In genomic region chr3:195821403-195822130, GRCh38 we compare ENCODE assay signal across 15 cellular contexts. TPM values are rescaled to one million over a fixed set of nuclear protein-coding genes. Genes with fewer than 3 reads are reported as not detected.
DNase-seq lines count a peak whose midpoint lies in the region; ATAC-seq and TF ChIP-seq lines count a peak whose summit lies in the region.
"Had no signal": no experiment of that assay in that cellular context is flagged by ENCODE, and none has a peak within 500 bp of the region (broad histone marks: within the 10 kb centered on the region; RNA-seq: fewer than 3 reads in every experiment).

No MANE protein-coding gene starts in this region.

- no peak overlapping the region for H3K4me3 Mint-ChIP-seq in Caco-2 (ENCODE audit: unreplicated experiment)

- H3K4me1 ChIP-seq in Caco-2 (0 out of 2 replicates have a peak, but pooled peaks cover 5% of the 10 kb centered on the region), PC-9 (replicated peaks; ENCODE audit: insufficient read depth) (peaks cover 73% of the 10 kb centered on the region), hepatocyte (ENCODE audit: insufficient read depth) (no peaks in the 10 kb centered on the region), osteoblast (ENCODE audit: insufficient read depth, low read length) (no peaks in the 10 kb centered on the region)

- H3K79me2 ChIP-seq in PC-9 (ENCODE audit: low read depth) (peaks cover 43% of the 10 kb centered on the region), hepatocyte (no peaks in the 10 kb centered on the region), osteoblast (ENCODE audit: insufficient read depth, low read length) (no peaks in the 10 kb centered on the region)

- peak overlapping the region; percentile 89 for H3K4me2 ChIP-seq in PC-9
- no peak overlapping the region for H3K4me2 ChIP-seq in hepatocyte
- no peak overlapping the region for H3K4me2 ChIP-seq in osteoblast (ENCODE audit: insufficient read depth, low read length)

- H4K20me1 ChIP-seq in PC-9 (ENCODE audit: insufficient read depth): no peaks in the 10 kb centered on the region
- H4K20me1 ChIP-seq in hepatocyte (ENCODE audit: insufficient read depth, poor library complexity, severe bottlenecking): no peaks in the 10 kb centered on the region
- no peaks in the 10 kb centered on the region for H4K20me1 ChIP-seq in osteoblast (ENCODE audit: insufficient read depth, low read length)

- H3K9me2 ChIP-seq in PC-9 (ENCODE audit: insufficient read depth) (no peaks in the 10 kb centered on the region), hepatocyte (replicated peaks; ENCODE audit: insufficient read depth) (no peaks in the 10 kb centered on the region)

- H3F3A ChIP-seq in PC-9 (ENCODE audit: insufficient read depth, low read depth): peaks cover 54% of the 10 kb centered on the region

- H2AFZ ChIP-seq in PC-9 (no peak overlapping the region), hepatocyte (no peak overlapping the region), osteoblast (ENCODE audit: low read length) (no peak overlapping the region)

- peaks cover 11% of the 10 kb centered on the region for H3K4me1 Mint-ChIP-seq in Caco-2 (ENCODE audit: low read depth, unreplicated experiment)

- no peaks in the 10 kb centered on the region for H3K27me3 Mint-ChIP-seq in Caco-2 (ENCODE audit: insufficient read depth, unreplicated experiment)

- H3K27ac ChIP-seq in PC-9 (peak overlapping the region; percentile 95), hepatocyte (peak overlapping the region; percentile 72), osteoblast (ENCODE audit: low read depth, low read length) (no peak overlapping the region)
- H3K27ac ChIP-seq: SJCRH30 had no signal

- H3K4me3 ChIP-seq in Caco-2 (ENCODE audit: low read depth, low read length) (no peak overlapping the region), PC-9 (peak overlapping the region; percentile 69), hepatocyte (no peak overlapping the region), osteoblast (ENCODE audit: insufficient read depth, low read length) (no peak overlapping the region)
- H3K4me3 ChIP-seq: SJCRH30 had no signal

- BruUV-seq in Caco-2 (replicated peaks; lab: Mats Ljungman, UMichigan) (no TSS peak), PC-9 (replicated peaks; lab: Mats Ljungman, UMichigan) (no TSS peak)

- no peaks in the 10 kb centered on the region for H3K36me3 Mint-ChIP-seq in Caco-2 (ENCODE audit: insufficient read depth, unreplicated experiment)

- intact Hi-C loops in Caco-2 (cut with micrococcal nuclease; ENCODE audit: unreplicated experiment) (no loop called here), PC-9 (cut with micrococcal nuclease; ENCODE audit: unreplicated experiment) (loop anchor here (1.0 to 2.0 kb wide), 4 partner anchors 17 to 123 kb away; partner anchors contain the start of gene MUC20)

- no peaks in the 10 kb centered on the region for H3K36me3 ChIP-seq in Caco-2 (ENCODE audit: control insufficient read depth, insufficient read depth, low read length)
- 0 out of 2 replicates have a peak, but pooled peaks cover 7% of the 10 kb centered on the region for H3K36me3 ChIP-seq in PC-9 (ENCODE audit: low read depth)
- no peaks in the 10 kb centered on the region for H3K36me3 ChIP-seq in hepatocyte (replicated peaks; ENCODE audit: insufficient read depth, low read depth)
- no peaks in the 10 kb centered on the region for H3K36me3 ChIP-seq in osteoblast (ENCODE audit: insufficient read depth, low read length)
- H3K36me3 ChIP-seq: SJCRH30 had no signal

- CTCF ChIA-PET in Caco-2 (lab: Charles Lee): no interaction called here
- CTCF ChIA-PET in PC-9 (lab: Charles Lee): interaction anchor here (0.6 to 0.9 kb wide), 3 partner anchors 18 to 121 kb away, joined by 3 to 10 read pairs (median 3); no protein-coding TSS in a partner anchor

- H3K9me3 ChIP-seq in Caco-2: no peaks in the 10 kb centered on the region
- H3K9me3 ChIP-seq in PC-9 (ENCODE audit: insufficient read depth, low read depth): no peaks in the 10 kb centered on the region
- H3K9me3 ChIP-seq in hepatocyte (ENCODE audit: low read depth): no peaks in the 10 kb centered on the region
- H3K9me3 ChIP-seq in osteoblast (ENCODE audit: low read depth, low read length): no peaks in the 10 kb centered on the region
- H3K9me3 ChIP-seq: SJCRH30 had no signal

- TF ChIP-seq CTCF in Caco-2 (IDR thresholded peaks at IDR 0.05; ENCODE audit: insufficient read depth in 1 of 2, low read depth in 1 of 2, low read length in 1 of 2, severe bottlenecking in 1 of 2, unreplicated experiment in 1 of 2): no peak
- no peak for TF ChIP-seq CTCF in PC-9 (conservative IDR thresholded peaks at IDR 0.05)
- no peak for TF ChIP-seq CTCF in hepatocyte (IDR thresholded peaks at IDR 0.05; ENCODE audit: poor library complexity)
- no peak for TF ChIP-seq CTCF in osteoblast (IDR thresholded peaks at IDR 0.05; ENCODE audit: extremely low read depth, low read depth, low read length)

- peak; percentile 15 to 59 for DNase-seq in Caco-2
- peak; percentile 98 to 100 for DNase-seq in PC-9
- DNase-seq in hepatocyte (ENCODE audit: low spot score): peak; percentile 67
- peak; percentile 59 for DNase-seq in osteoblast (ENCODE audit: insufficient read length, low spot score, missing footprints)
- no peak for DNase-seq in C1 segment of cervical spinal cord (lab: John Stamatoyannopoulos, UW)
- no peak for DNase-seq in Ammon's horn (ENCODE audit: low spot score)
- DNase-seq in glomerular visceral epithelial cell (ENCODE audit: extremely low spot score): no peak
- DNase-seq: GF-D8, KBM-7, NCI-H1105, NCI-H187 treated with DMSO at 0.1 percent for 48 hours, NCI-H510A treated with DMSO at 0.1 percent for 48 hours, SJCRH30 had no signal

- H3K27ac Mint-ChIP-seq in Caco-2 (ENCODE audit: unreplicated experiment): no peak overlapping the region

- H3K9me3 Mint-ChIP-seq in Caco-2 (ENCODE audit: unreplicated experiment): no peaks in the 10 kb centered on the region

- WGBS in hepatocyte (ENCODE audit: low lambda C conversion rate, missing lambda C conversion rate): 81% methylated on average over 21 of the region's 21 CpGs

- no peak for ATAC-seq in HG02588 (IDR thresholded peaks at IDR 0.05; ENCODE audit: unreplicated experiment)
- ATAC-seq: HCT116 had no signal

- H3K27me3 ChIP-seq in Caco-2 (replicated peaks; ENCODE audit: control insufficient read depth, insufficient read depth, low read length) (no peaks in the 10 kb centered on the region), PC-9 (ENCODE audit: insufficient read depth, low read depth) (no peaks in the 10 kb centered on the region), hepatocyte (no peaks in the 10 kb centered on the region), osteoblast (ENCODE audit: insufficient read depth, low read length) (peaks cover 13% of the 10 kb centered on the region)
- H3K27me3 ChIP-seq: SJCRH30 had no signal

- POLR2A ChIA-PET in Caco-2 (lab: Charles Lee): no interaction called here
- POLR2A ChIA-PET in PC-9 (lab: Charles Lee; ENCODE audit: unreplicated experiment): interaction anchor here (0.6 to 1.2 kb wide), 11 partner anchors 10 to 241 kb away, joined by 3 to 38 read pairs (median 5); no protein-coding TSS in a partner anchor

RNA-seq across cellular contexts. Expression of gene MUC4, which starts 9.8 kb away (rescaled TPM):
- 0.21 and 0.36 TPM in 2 replicates for total RNA-seq in Caco-2 (2022)
- total RNA-seq in PC-9 (2021): 63.7 and 84.4 TPM in 2 replicates
- 0.32 and 1.7 TPM in 2 replicates for total RNA-seq in hepatocyte
- 0.89 and 0.94 TPM in 2 replicates for polyA plus RNA-seq in hepatocyte
- total RNA-seq in osteoblast: not detected in 2 replicates

Comparison
In these comparisons a context has a peak if more than half of its experiments do, and no peak if none do; other contexts are left out.
1. DNase-seq: peak in Caco-2 (2 of 2), PC-9 (2 of 2), hepatocyte (single experiment) and osteoblast (single experiment); none in C1 segment of cervical spinal cord (0 of 14), Ammon's horn (single experiment) and glomerular visceral epithelial cell (single experiment).
2. RNA of gene MUC4, which starts 9.8 kb away (total RNA-seq): 63.7 to 84.4 TPM in PC-9; 0.32 to 1.7 TPM in hepatocyte, 0.21 to 0.36 TPM in Caco-2 and not detected in osteoblast; every median in the first group is over 10 times any median in the second.